Comparison of ENCODE assay signal across 9 cellular contexts in the genomic region with DNA sequence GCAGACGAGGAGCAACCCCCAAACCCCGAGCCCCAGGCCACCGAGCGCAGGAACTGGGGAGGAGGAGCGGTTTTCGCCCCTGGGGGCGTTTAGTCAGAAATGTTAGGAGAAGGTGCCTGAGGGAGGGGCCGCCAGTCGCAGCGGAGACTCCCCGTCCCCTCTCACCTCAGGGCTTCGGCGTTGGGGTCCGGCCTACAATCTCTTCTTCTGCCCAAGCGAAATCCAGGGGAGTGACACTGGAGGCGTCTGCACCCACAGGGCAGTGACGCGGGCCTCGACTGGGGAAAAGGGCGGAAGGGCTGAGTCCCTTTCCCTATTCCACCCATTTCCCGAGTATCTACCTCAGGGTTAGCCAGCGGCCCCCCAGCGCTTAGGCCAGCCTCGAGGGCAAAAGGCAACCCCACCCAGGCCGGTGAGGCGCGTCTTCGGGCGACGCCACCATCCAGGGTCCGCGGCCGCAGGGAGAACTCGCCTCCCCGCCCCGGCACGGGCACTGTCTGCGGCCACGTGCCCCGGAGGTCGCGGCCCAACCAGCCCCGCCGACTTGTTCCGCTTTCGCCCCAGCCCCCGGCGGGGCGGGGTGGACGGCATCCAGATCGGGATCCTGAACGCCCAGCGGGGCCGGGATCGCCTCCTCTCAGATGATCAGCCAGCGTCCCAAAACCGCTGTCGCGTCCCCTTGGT.
DNase-seq lines count a peak whose midpoint lies in the region; ATAC-seq and TF ChIP-seq lines count a peak whose summit lies in the region.
"Had no signal": no experiment of that assay in that cellular context is flagged by ENCODE, and none has a peak within 500 bp of the region (broad histone marks: within the 10 kb centered on the region; RNA-seq: fewer than 3 reads in every experiment).

No MANE protein-coding gene starts in this region.

- TF ChIP-seq CTCF in HL-60 (IDR thresholded peaks at IDR 0.05; ENCODE audit: insufficient read depth, low read length): no peak
- TF ChIP-seq CTCF in left lung (IDR thresholded peaks at IDR 0.05): no peak
- TF ChIP-seq CTCF in GM10266 (IDR thresholded peaks at IDR 0.05; ENCODE audit: control insufficient read depth, insufficient read depth, low read depth, missing control alignments): no peak

- H3K27me3 ChIP-seq in HL-60 (ENCODE audit: insufficient read depth, poor library complexity, severe bottlenecking): peaks cover 90% of the 10 kb centered on the region
- H3K27me3 ChIP-seq in effector memory CD4-positive, alpha-beta T cell (replicated peaks; ENCODE audit: control insufficient read depth, insufficient read depth, low read length, poor library complexity, severe bottlenecking): peaks cover 63% of the 10 kb centered on the region
- H3K27me3 ChIP-seq in left lung: peaks cover 63 to 100% of the 10 kb centered on the region in 2 donors
- H3K27me3 ChIP-seq in skeletal muscle tissue (ENCODE audit: control insufficient read depth in 3 of 3, insufficient read depth in 3 of 3, low read length in 3 of 3): peaks cover 38 to 47% (median 43%) of the 10 kb centered on the region in 3 donors

- peaks cover 22% of the 10 kb centered on the region for H3K4me1 ChIP-seq in effector memory CD4-positive, alpha-beta T cell (ENCODE audit: control insufficient read depth, insufficient read depth, low read length, poor library complexity, severe bottlenecking)
- H3K4me1 ChIP-seq in left lung (peaks cover 16 to 18% of the 10 kb centered on the region in 2 donors), skeletal muscle tissue (ENCODE audit: control insufficient read depth in 3 of 3, insufficient read depth in 3 of 3, low read length in 3 of 3) (peaks cover 9 to 10% (median 10%) of the 10 kb centered on the region in 3 donors)

- 0 out of 2 replicates have a peak overlapping the region, but pooled peaks have one; percentile 4 for H3K4me3 ChIP-seq in HL-60 (replicated peaks; ENCODE audit: insufficient read depth, low read length)
- peak overlapping the region; percentile 26 for H3K4me3 ChIP-seq in effector memory CD4-positive, alpha-beta T cell (ENCODE audit: insufficient read depth, low read depth, low read length, poor library complexity, severe bottlenecking)
- H3K4me3 ChIP-seq in left lung: peak overlapping the region in 1 of 2 donors; percentile 24
- peak overlapping the region; percentile 46 to 60 (median 59) for H3K4me3 ChIP-seq in skeletal muscle tissue (ENCODE audit: low read length in 3 of 3)

- no peaks in the 10 kb centered on the region for H3K9me3 ChIP-seq in effector memory CD4-positive, alpha-beta T cell (ENCODE audit: control insufficient read depth, low read length)
- H3K9me3 ChIP-seq in left lung (no peaks in the 10 kb centered on the region), skeletal muscle tissue (ENCODE audit: control insufficient read depth in 3 of 3, low read length in 3 of 3) (no peaks in the 10 kb centered on the region)

- DNase-seq in HL-60 (ENCODE audit: low read depth in 1 of 2, low spot score in 1 of 2) (no peak), left lung (peak in 1 of 2 donors; percentile 82), GM10266 (ENCODE audit: extremely low spot score) (no peak), left lobe of liver (ENCODE audit: low spot score) (no peak), DMS79 (lab: John Stamatoyannopoulos, UW) (no peak)
- no peak for DNase-seq in effector memory CD4-positive, alpha-beta T cell
- DNase-seq in activated CD4-positive, CD25-positive, alpha-beta regulatory T cell treated with anti-CD3 and anti-CD28 coated beads, Interleukin-2, amount 50 U/mL, for 72 hours: no peak
- DNase-seq: NCI-H446 had no signal

- no peaks in the 10 kb centered on the region for H3K36me3 ChIP-seq in effector memory CD4-positive, alpha-beta T cell (ENCODE audit: control insufficient read depth, insufficient read depth, low read length)
- H3K36me3 ChIP-seq in left lung: no peaks in the 10 kb centered on the region
- H3K36me3 ChIP-seq in skeletal muscle tissue (ENCODE audit: control insufficient read depth in 3 of 3, insufficient read depth in 3 of 3, low read length in 3 of 3): no peaks in the 10 kb centered on the region

- ATAC-seq in left lung (peak; percentile 36), left lobe of liver (no peak)

- H3K27ac ChIP-seq in HL-60 (replicated peaks): no peak overlapping the region
- H3K27ac ChIP-seq in effector memory CD4-positive, alpha-beta T cell (ENCODE audit: insufficient read depth, low read length, poor library complexity, severe bottlenecking): no peak overlapping the region
- no peak overlapping the region for H3K27ac ChIP-seq in left lung
- H3K27ac ChIP-seq in skeletal muscle tissue (ENCODE audit: low read depth, low read length): no peak overlapping the region

- peak overlapping the region in 1 of 3 donors; percentile 47 for H3K9ac ChIP-seq in skeletal muscle tissue (ENCODE audit: low read depth in 1 of 3, low read length in 3 of 3)

- intact Hi-C loops in left lung (cut with DNase I): no loop called here
